ENCODE assay signal across 8 cellular contexts in genomic region chr9:72526901-72527800, GRCh38. TPM values are rescaled to one million over a fixed set of nuclear protein-coding genes. Genes with fewer than 3 reads are reported as not detected.
DNase-seq lines count a peak whose midpoint lies in the region; ATAC-seq, FAIRE-seq and TF ChIP-seq lines count a peak whose summit lies in the region.

No MANE protein-coding gene starts in this region.

- intact Hi-C loops in PC-3 (cut with micrococcal nuclease): loop anchor here (2.0 to 5.0 kb wide), 4 partner anchors 30 to 625 kb away; partner anchors contain the start of gene ANXA1

- H3F3A ChIP-seq in PC-3 (ENCODE audit: low read length, unreplicated experiment): peaks cover 4% of the 10 kb centered on the region

- TF ChIP-seq CTCF in A549 (IDR thresholded peaks at IDR 0.05) (no peak), PC-3 (conservative IDR thresholded peaks at IDR 0.05; ENCODE audit: low read depth, low read length) (no peak), glutamatergic neuron (IDR thresholded peaks at IDR 0.05; ENCODE audit: partially characterized antibody, unreplicated experiment) (no peak), parathyroid adenoma (IDR thresholded peaks at IDR 0.05) (no peak)

- peak; percentile 22; the same call in 1 of the 2 replicates for TF ChIP-seq POLR2A in A549 (IDR thresholded peaks at IDR 0.05; ENCODE audit: low read length)

- peak overlapping the region; percentile 57 for H3K9ac ChIP-seq in PC-3 (ENCODE audit: low read length)
- no peak overlapping the region for H3K9ac ChIP-seq in parathyroid adenoma

- H3K36me3 Mint-ChIP-seq in activated naive CD4-positive, alpha-beta T cell treated with anti-CD3 and anti-CD28 coated beads, Interleukin-2, amount 10 ng/mL, durations not matched to agents 7 days and 5 days: peaks cover 2% of the 10 kb centered on the region
- no peaks in the 10 kb centered on the region for H3K36me3 Mint-ChIP-seq in glutamatergic neuron (ENCODE audit: unreplicated experiment)

- peak overlapping the region; percentile 80 for H2AFZ ChIP-seq in PC-3 (ENCODE audit: low read length)
- peak overlapping the region; percentile 17 for H2AFZ ChIP-seq in parathyroid adenoma

- TF ChIP-seq EP300 in A549 (IDR thresholded peaks at IDR 0.05): no peak

- no peaks in the 10 kb centered on the region for H4K20me1 ChIP-seq in PC-3 (ENCODE audit: low read length)

- WGBS in A549 (ENCODE audit: missing lambda C conversion rate): 13% methylated on average over 19 of the region's 19 CpGs
- 38% methylated on average over 19 of the region's 19 CpGs for WGBS in thymus

- TF ChIP-seq RAD21 in A549 (conservative IDR thresholded peaks at IDR 0.05 in 1 of 2, IDR thresholded peaks at IDR 0.05 in 1 of 2): peak; percentile 28 to 43; a peak in 1 of 5 replicates

- CTCF ChIA-PET in A549 (lab: Yijun Ruan, JAX) (interaction anchor here (0.5 to 1.5 kb wide), 12 partner anchors 9 to 553 kb away, joined by 3 to 7 read pairs (median 4); partner anchors contain the start of gene ZFAND5), PC-3 (lab: Charles Lee) (no interaction called here)
- CTCF ChIA-PET in activated naive CD4-positive, alpha-beta T cell treated with anti-CD3 and anti-CD28 coated beads, Interleukin-2, amount 10 ng/mL, durations not matched to agents 7 days and 5 days (lab: Charles Lee): interaction anchor here (0.7 to 1.4 kb wide), 4 partner anchors 18 to 65 kb away, joined by 3 read pairs; no protein-coding TSS in a partner anchor

- peak; percentile 75 to 88 for DNase-seq in A549 (ENCODE audit: low read depth in 1 of 2, low spot score in 1 of 2)
- peak; percentile 84 for DNase-seq in PC-3
- peak; percentile 85 for DNase-seq in activated naive CD4-positive, alpha-beta T cell treated with anti-CD3 and anti-CD28 coated beads, Interleukin-2, amount 10 ng/mL, durations not matched to agents 7 days and 5 days
- peak; percentile 48 for DNase-seq in glutamatergic neuron

- H3K9me3 ChIP-seq in A549 (no peaks in the 10 kb centered on the region; the same call in 2 of the 3 replicates), PC-3 (ENCODE audit: low read length) (no peaks in the 10 kb centered on the region), parathyroid adenoma (ENCODE audit: control insufficient read depth, low read length) (no peaks in the 10 kb centered on the region), thymus (ENCODE audit: control insufficient read depth) (no peaks in the 10 kb centered on the region)

- peaks cover 38% of the 10 kb centered on the region for H3K4me1 Mint-ChIP-seq in activated naive CD4-positive, alpha-beta T cell treated with anti-CD3 and anti-CD28 coated beads, Interleukin-2, amount 10 ng/mL, durations not matched to agents 7 days and 5 days
- peaks cover 10% of the 10 kb centered on the region for H3K4me1 Mint-ChIP-seq in glutamatergic neuron (ENCODE audit: low read depth, unreplicated experiment)

- H3K4me2 ChIP-seq in A549 (peak overlapping the region; percentile 95), PC-3 (ENCODE audit: low read length) (peak overlapping the region; percentile 80), parathyroid adenoma (ENCODE audit: low read length) (no peak overlapping the region)

- BruUV-seq in PC-3 (replicated peaks; lab: Mats Ljungman, UMichigan): TSS peak; percentile 53

- H3K27ac ChIP-seq in A549 (peak overlapping the region; percentile 85), PC-3 (ENCODE audit: low read length) (peak overlapping the region; percentile 73), parathyroid adenoma (no peak overlapping the region), thymus (ENCODE audit: low read depth) (peak overlapping the region; percentile 89)

- H3K27me3 ChIP-seq in PC-3 (ENCODE audit: low read length) (no peaks in the 10 kb centered on the region), parathyroid adenoma (ENCODE audit: control insufficient read depth, insufficient read depth, low read length) (no peaks in the 10 kb centered on the region), thymus (ENCODE audit: control insufficient read depth, insufficient read depth) (no peaks in the 10 kb centered on the region)

- H3K4me1 ChIP-seq in A549 (peaks cover 48% of the 10 kb centered on the region), PC-3 (ENCODE audit: insufficient read depth, low read length) (peaks cover 39% of the 10 kb centered on the region), parathyroid adenoma (no peaks in the 10 kb centered on the region), thymus (ENCODE audit: control insufficient read depth, insufficient read depth, low read length) (peaks cover 7% of the 10 kb centered on the region)

- peaks cover 2% of the 10 kb centered on the region for H3K9me3 Mint-ChIP-seq in activated naive CD4-positive, alpha-beta T cell treated with anti-CD3 and anti-CD28 coated beads, Interleukin-2, amount 10 ng/mL, durations not matched to agents 7 days and 5 days
- peaks cover 5% of the 10 kb centered on the region for H3K9me3 Mint-ChIP-seq in glutamatergic neuron (ENCODE audit: unreplicated experiment)

- H3K79me2 ChIP-seq in PC-3 (ENCODE audit: low read length): no peaks in the 10 kb centered on the region
- no peaks in the 10 kb centered on the region for H3K79me2 ChIP-seq in parathyroid adenoma

- no peaks in the 10 kb centered on the region for H3K9me2 ChIP-seq in PC-3 (replicated peaks; ENCODE audit: low read length)

- peak; percentile 18 for FAIRE-seq in A549 (lab: Jason Lieb, UNC)

- ATAC-seq in A549: peak; percentile 94
- ATAC-seq in GM18517 (IDR thresholded peaks at IDR 0.05; ENCODE audit: unreplicated experiment): peak; percentile 79
- peak; percentile 81 for ATAC-seq in HG02981 (IDR thresholded peaks at IDR 0.05; ENCODE audit: unreplicated experiment)
- ATAC-seq in PC-3: peak; percentile 74

- POLR2A ChIA-PET in A549 (lab: Yijun Ruan, JAX) (interaction anchor here (0.7 to 4.8 kb wide), 5 partner anchors 49 to 163 kb away, joined by 4 to 74 read pairs (median 7); partner anchors contain the start of gene ZFAND5), PC-3 (lab: Charles Lee; ENCODE audit: unreplicated experiment) (interaction anchor here (0.6 to 1.3 kb wide), 3 partner anchors 9 to 175 kb away, joined by 4 to 11 read pairs (median 6); partner anchors contain the start of gene ZFAND5)

- no peaks in the 10 kb centered on the region for H3K36me3 ChIP-seq in PC-3 (ENCODE audit: low read depth, low read length)
- H3K36me3 ChIP-seq in parathyroid adenoma (ENCODE audit: control insufficient read depth, insufficient read depth, low read length): no peaks in the 10 kb centered on the region
- H3K36me3 ChIP-seq in thymus (ENCODE audit: control insufficient read depth, insufficient read depth): no peaks in the 10 kb centered on the region

- H3K27me3 Mint-ChIP-seq in activated naive CD4-positive, alpha-beta T cell treated with anti-CD3 and anti-CD28 coated beads, Interleukin-2, amount 10 ng/mL, durations not matched to agents 7 days and 5 days: no peaks in the 10 kb centered on the region
- H3K27me3 Mint-ChIP-seq in glutamatergic neuron (ENCODE audit: unreplicated experiment): peaks cover 4% of the 10 kb centered on the region

- H3K4me3 Mint-ChIP-seq in activated naive CD4-positive, alpha-beta T cell treated with anti-CD3 and anti-CD28 coated beads, Interleukin-2, amount 10 ng/mL, durations not matched to agents 7 days and 5 days: peak overlapping the region; percentile 57
- H3K4me3 Mint-ChIP-seq in glutamatergic neuron (ENCODE audit: unreplicated experiment): peak overlapping the region; percentile 73

- peak overlapping the region; percentile 87 for H3K27ac Mint-ChIP-seq in activated naive CD4-positive, alpha-beta T cell treated with anti-CD3 and anti-CD28 coated beads, Interleukin-2, amount 10 ng/mL, durations not matched to agents 7 days and 5 days
- H3K27ac Mint-ChIP-seq in glutamatergic neuron (ENCODE audit: unreplicated experiment): peak overlapping the region; percentile 45

- peak overlapping the region; percentile 24 for H3K4me3 ChIP-seq in A549
- peak overlapping the region; percentile 50 for H3K4me3 ChIP-seq in PC-3 (ENCODE audit: low read length)
- no peak overlapping the region for H3K4me3 ChIP-seq in parathyroid adenoma (ENCODE audit: low read depth, low read length)
- H3K4me3 ChIP-seq in thymus (ENCODE audit: low read length): no peak overlapping the region

TF ChIP-seq in A549, 52 proteins besides CTCF, POLR2A, EP300 and RAD21 (continues in another document):
- no peak for TF ChIP-seq CBX2 (IDR thresholded peaks at IDR 0.05; ENCODE audit: borderline replicate concordance, low read depth)
- no peak for TF ChIP-seq RCOR1 (IDR thresholded peaks at IDR 0.05; ENCODE audit: low read depth, low read length)
- no peak for TF ChIP-seq KDM5A (IDR thresholded peaks at IDR 0.05)
- TF ChIP-seq HOXA7 (CRISPR knock-in tag; IDR thresholded peaks at IDR 0.05): no peak
- no peak for TF ChIP-seq HOXB13 (CRISPR knock-in tag; IDR thresholded peaks at IDR 0.05; ENCODE audit: low read depth)
- no peak for TF ChIP-seq BCL3 (IDR thresholded peaks at IDR 0.05)

RNA-seq across cellular contexts. Expression of gene TMC1, which starts 5.7 kb away (rescaled TPM):
- polyA plus RNA-seq in A549 (2011; rRNA removed): 0.12 and 0.29 TPM in 2 replicates
- polyA plus RNA-seq in A549 (2012; cell fraction: cytosol; rRNA removed): 0.01 and 0.03 TPM in 2 replicates
- polyA plus RNA-seq in A549 (2012; cell fraction: nucleus; rRNA removed): 0.04 TPM in 1 of 2 replicates, not detected in the other
- 0.01 to 0.18 TPM (median 0.17 TPM) in 3 replicates for polyA plus RNA-seq in A549 (2017; fragmentation: RNase III; extraction: RNeasy Plus Mini Kit Qiagen cat#74134 plus additional on column Dnase treatment)
- 0.12 and 0.49 TPM in 2 replicates for polyA minus RNA-seq in A549 (2011; rRNA and poly(A)+ RNA removed)
- total RNA-seq in PC-3 (2014; rRNA removed): 0.15 TPM in 1 of 2 replicates, not detected in the other
- not detected for total RNA-seq in glutamatergic neuron (ENCODE audit: unreplicated experiment)
- polyA plus RNA-seq in thymus: 0.59 TPM

Comparison
In these comparisons a context has a peak if more than half of its experiments do, and no peak if none do; other contexts are left out.
1. H3K4me3 ChIP-seq: peak in A549 (single experiment) and PC-3 (single experiment); none in parathyroid adenoma (single experiment) and thymus (single experiment).
2. Peak in every context shown above with its lines, with median percentiles within 50 percentile points of each other: ATAC-seq and DNase-seq.